ENCODE assay signal across 7 cellular contexts in the genomic region with DNA sequence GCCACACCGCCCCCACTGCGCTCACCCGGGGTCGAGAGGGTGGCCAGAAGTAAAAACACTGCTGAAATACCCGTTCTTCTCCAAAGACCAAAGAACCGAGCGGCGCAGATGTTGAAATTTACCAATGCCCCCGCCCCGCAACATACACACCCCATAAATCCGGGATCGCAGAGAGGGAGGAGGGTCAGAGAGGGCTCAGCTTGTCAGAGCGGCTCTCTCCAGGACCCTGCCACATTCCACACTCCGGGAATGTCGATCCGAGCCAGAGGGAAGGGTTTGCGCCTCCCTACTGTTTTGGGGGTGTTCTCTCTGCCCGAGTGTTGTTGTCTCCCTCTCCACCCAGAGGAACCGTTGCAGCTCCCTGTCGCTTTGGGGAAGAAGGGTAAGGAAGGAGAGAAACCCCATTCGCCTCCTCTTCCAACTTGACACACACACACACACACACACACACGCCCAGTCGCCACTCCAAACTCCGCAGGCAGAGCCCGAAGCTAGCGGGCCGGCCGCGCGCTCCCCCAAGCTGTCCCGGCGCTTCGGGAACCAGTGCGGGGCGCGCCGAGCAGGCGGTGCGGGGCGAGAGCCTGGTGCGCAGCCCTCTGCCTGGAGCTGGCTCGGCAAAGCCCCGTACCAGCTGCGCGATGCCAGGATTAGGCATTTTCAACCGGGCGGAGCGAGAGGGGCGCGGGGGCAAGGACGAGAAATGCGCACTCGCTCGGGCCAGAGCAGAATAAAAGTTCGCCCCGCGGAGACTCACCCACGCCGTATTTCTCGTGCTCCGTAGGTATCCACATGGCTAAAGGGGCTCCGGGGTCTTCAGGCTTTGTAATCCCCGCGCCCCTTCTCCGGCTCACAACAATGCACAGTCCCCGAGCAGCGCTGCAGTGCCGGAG. TPM values are rescaled to one million over a fixed set of nuclear protein-coding genes. Genes with fewer than 3 reads are reported as not detected.
A peak's percentile ranks its signal among the peaks of the same experiment; 100 is the strongest.
DNase-seq lines count a peak whose midpoint lies in the region; ATAC-seq and TF ChIP-seq lines count a peak whose summit lies in the region.

No MANE protein-coding gene starts in this region.

- POLR2A ChIA-PET in WTC11 (lab: Charles Lee), result interaction anchor here (0.7 to 3.6 kb wide), 12 partner anchors 9 to 450 kb away, joined by 3 to 18 read pairs (median 3); partner anchors contain the start of gene IFRD1

- peak overlapping the region; percentile 98 for H2AFZ ChIP-seq in Loucy (ENCODE audit: low read length)

- CTCF ChIA-PET in WTC11 (lab: Charles Lee), result interaction anchor here (0.8 to 1.5 kb wide), 6 partner anchors 8 to 463 kb away, joined by 3 to 5 read pairs (median 4); no protein-coding TSS in a partner anchor

- intact Hi-C loops in colonic mucosa (cut with DNase I) (no loop called here), left colon (cut with DNase I, micrococcal nuclease) (loop anchor here in 1 of 2 donors (10.0 kb wide), 2 partner anchors 189 to 729 kb away; a partner anchor contains a TSS)

- peaks cover 35% of the 10 kb centered on the region for H3K4me1 Mint-ChIP-seq in WTC11

- ATAC-seq in WTC11, result peak; percentile 24
- peak; percentile 43 for ATAC-seq in left colon

- H3K27me3 ChIP-seq in Loucy (ENCODE audit: insufficient read depth, low read length, poor library complexity, severe bottlenecking) (no peaks in the 10 kb centered on the region), colonic mucosa (no peaks in the 10 kb centered on the region)

- DNase-seq in GM03348 (ENCODE audit: low spot score) (peak; percentile 55), H4 (ENCODE audit: low spot score) (peak; percentile 33), WTC11 (ENCODE audit: low spot score) (peak; percentile 72), colonic mucosa (peak; percentile 60), left colon (peak; percentile 69 to 75)
- DNase-seq in stimulated activated CD4-positive, alpha-beta T cell treated with anti-CD3 and anti-CD28 coated beads, Interleukin-4, amount 100 ng/mL, for 1 hour, result peak; percentile 39

- H4K20me1 ChIP-seq in Loucy (ENCODE audit: insufficient read depth, low read length, poor library complexity, severe bottlenecking), result peaks cover under 1% of the 10 kb centered on the region

- peak overlapping the region; percentile 69 for H3K9ac ChIP-seq in Loucy (ENCODE audit: low read depth, low read length, poor library complexity, severe bottlenecking)
- H3K9ac ChIP-seq in colonic mucosa (ENCODE audit: low read depth in 2 of 2, low read length in 2 of 2), result peak overlapping the region; percentile 72 to 86

- H3K9me3 Mint-ChIP-seq in WTC11, result peaks cover 7% of the 10 kb centered on the region

- TF ChIP-seq CTCF in Loucy (conservative IDR thresholded peaks at IDR 0.05; ENCODE audit: low read length) (no peak), WTC11 (IDR thresholded peaks at IDR 0.05) (no peak), colonic mucosa (IDR thresholded peaks at IDR 0.05) (no peak)

- no peaks in the 10 kb centered on the region for H3K9me2 ChIP-seq in Loucy (replicated peaks; ENCODE audit: low read depth, low read length)

- H3K79me2 ChIP-seq in Loucy (ENCODE audit: insufficient read depth, low read length), result peaks cover 29% of the 10 kb centered on the region

- H3K4me3 ChIP-seq in Loucy (ENCODE audit: low read length, poor library complexity, severe bottlenecking) (peak overlapping the region; percentile 96), colonic mucosa (peak overlapping the region; percentile 91)

- H3K27ac Mint-ChIP-seq in WTC11, result peak overlapping the region; percentile 48; the same call in 1 of the 2 replicates

- H3K36me3 ChIP-seq in Loucy (ENCODE audit: insufficient read depth, low read length) (no peaks in the 10 kb centered on the region), colonic mucosa (no peaks in the 10 kb centered on the region)

- H3K4me1 ChIP-seq in Loucy (ENCODE audit: insufficient read depth, low read length, poor library complexity, severe bottlenecking) (peaks cover 28% of the 10 kb centered on the region), colonic mucosa (peaks cover 7% of the 10 kb centered on the region)

- H3K4me2 ChIP-seq in Loucy (ENCODE audit: low read depth, low read length, poor library complexity, severe bottlenecking), result peak overlapping the region; percentile 100

- no peaks in the 10 kb centered on the region for H3K27me3 Mint-ChIP-seq in WTC11 (ENCODE audit: low read depth)

- peak overlapping the region; percentile 88 for H3K27ac ChIP-seq in colonic mucosa

- peak overlapping the region; percentile 89 for H3K4me3 Mint-ChIP-seq in WTC11

- H3K9me3 ChIP-seq in Loucy (ENCODE audit: insufficient read depth, low read depth, low read length) (no peaks in the 10 kb centered on the region), colonic mucosa (no peaks in the 10 kb centered on the region)

- no peaks in the 10 kb centered on the region for H3K36me3 Mint-ChIP-seq in WTC11

- H3F3A ChIP-seq in Loucy (ENCODE audit: low read depth), result no peaks in the 10 kb centered on the region

TF ChIP-seq in WTC11, 78 proteins besides CTCF, POLR2A, EP300 and RAD21 (continues in another document):
- no peak for TF ChIP-seq NFE2L1 (CRISPR knock-in tag; IDR thresholded peaks at IDR 0.05)
- TF ChIP-seq SOX15 (CRISPR knock-in tag; IDR thresholded peaks at IDR 0.05), result no peak
- 0 out of 2 replicates have a peak, but pooled peaks have one; percentile 13 for TF ChIP-seq TEAD1 (CRISPR knock-in tag; IDR thresholded peaks at IDR 0.05)
- TF ChIP-seq TEAD4 (CRISPR knock-in tag; IDR thresholded peaks at IDR 0.05), result no peak
- TF ChIP-seq STAT6 (CRISPR knock-in tag; conservative IDR thresholded peaks at IDR 0.05; ENCODE audit: low read depth), result no peak
- no peak for TF ChIP-seq ZBTB21 (CRISPR knock-in tag; IDR thresholded peaks at IDR 0.05; ENCODE audit: borderline replicate concordance)
- TF ChIP-seq, protein P1, sequence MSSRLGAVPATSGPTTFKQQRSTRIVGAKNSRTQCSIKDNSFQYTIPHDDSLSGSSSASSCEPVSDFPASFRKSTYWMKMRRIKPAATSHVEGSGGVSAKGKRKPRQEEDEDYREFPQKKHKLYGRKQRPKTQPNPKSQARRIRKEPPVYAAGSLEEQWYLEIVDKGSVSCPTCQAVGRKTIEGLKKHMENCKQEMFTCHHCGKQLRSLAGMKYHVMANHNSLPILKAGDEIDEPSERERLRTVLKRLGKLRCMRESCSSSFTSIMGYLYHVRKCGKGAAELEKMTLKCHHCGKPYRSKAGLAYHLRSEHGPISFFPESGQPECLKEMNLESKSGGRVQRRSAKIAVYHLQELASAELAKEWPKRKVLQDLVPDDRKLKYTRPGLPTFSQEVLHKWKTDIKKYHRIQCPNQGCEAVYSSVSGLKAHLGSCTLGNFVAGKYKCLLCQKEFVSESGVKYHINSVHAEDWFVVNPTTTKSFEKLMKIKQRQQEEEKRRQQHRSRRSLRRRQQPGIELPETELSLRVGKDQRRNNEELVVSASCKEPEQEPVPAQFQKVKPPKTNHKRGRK (CRISPR knock-in tag; IDR thresholded peaks at IDR 0.05; ENCODE audit: borderline replicate concordance), result no peak
- TF ChIP-seq FOXK1 (CRISPR knock-in tag; IDR thresholded peaks at IDR 0.05), result peak; percentile 24
- no peak for TF ChIP-seq NR1H2 (CRISPR knock-in tag; IDR thresholded peaks at IDR 0.05)
- TF ChIP-seq ZNF396 (CRISPR knock-in tag; IDR thresholded peaks at IDR 0.05; ENCODE audit: borderline replicate concordance), result no peak
- no peak for TF ChIP-seq GRHL2 (CRISPR knock-in tag; IDR thresholded peaks at IDR 0.05; ENCODE audit: insufficient replicate concordance, severe bottlenecking)
- TF ChIP-seq JUN (CRISPR knock-in tag; IDR thresholded peaks at IDR 0.05), result no peak
- no peak for TF ChIP-seq ZBTB43 (CRISPR knock-in tag; IDR thresholded peaks at IDR 0.05)

RNA-seq across cellular contexts. Expression of gene DOCK4, which starts 0.6 kb away (rescaled TPM):
- total RNA-seq in H4 (2014; rRNA removed; shearing (Covaris generic)), result 3.4 and 5.5 TPM in 2 replicates
- total RNA-seq in WTC11 (2021), result 13.3 to 20.4 TPM (median 15.2 TPM) in 3 replicates
- total RNA-seq in colonic mucosa, result 10 to 100 TPM in 1 of 2 donors, 1 to 10 TPM in 1; 6.5 to 11.1 TPM
- total RNA-seq in left colon, result 10 to 100 TPM in 1 of 2 donors, 1 to 10 TPM in 1; 6.6 to 11.5 TPM

RNA-seq across cellular contexts. Expression of gene ZNF277, which starts 0.9 kb away (rescaled TPM):
- total RNA-seq in H4 (2014; rRNA removed; shearing (Covaris generic)), result 23.2 and 33.9 TPM in 2 replicates
- 18.3 to 22.5 TPM (median 20.6 TPM) in 3 replicates for total RNA-seq in WTC11 (2021)
- total RNA-seq in colonic mucosa, result 10 to 100 TPM; 14.1 to 27.4 TPM
- total RNA-seq in left colon, result 10 to 100 TPM; 20.1 to 22.3 TPM

Comparison
In these comparisons a context has a peak if more than half of its experiments do, and no peak if none do; other contexts are left out.
1. Peak in every context shown above with its lines: DNase-seq, ATAC-seq, H3K4me3 ChIP-seq and H3K27ac ChIP-seq.